In the genomic region with DNA sequence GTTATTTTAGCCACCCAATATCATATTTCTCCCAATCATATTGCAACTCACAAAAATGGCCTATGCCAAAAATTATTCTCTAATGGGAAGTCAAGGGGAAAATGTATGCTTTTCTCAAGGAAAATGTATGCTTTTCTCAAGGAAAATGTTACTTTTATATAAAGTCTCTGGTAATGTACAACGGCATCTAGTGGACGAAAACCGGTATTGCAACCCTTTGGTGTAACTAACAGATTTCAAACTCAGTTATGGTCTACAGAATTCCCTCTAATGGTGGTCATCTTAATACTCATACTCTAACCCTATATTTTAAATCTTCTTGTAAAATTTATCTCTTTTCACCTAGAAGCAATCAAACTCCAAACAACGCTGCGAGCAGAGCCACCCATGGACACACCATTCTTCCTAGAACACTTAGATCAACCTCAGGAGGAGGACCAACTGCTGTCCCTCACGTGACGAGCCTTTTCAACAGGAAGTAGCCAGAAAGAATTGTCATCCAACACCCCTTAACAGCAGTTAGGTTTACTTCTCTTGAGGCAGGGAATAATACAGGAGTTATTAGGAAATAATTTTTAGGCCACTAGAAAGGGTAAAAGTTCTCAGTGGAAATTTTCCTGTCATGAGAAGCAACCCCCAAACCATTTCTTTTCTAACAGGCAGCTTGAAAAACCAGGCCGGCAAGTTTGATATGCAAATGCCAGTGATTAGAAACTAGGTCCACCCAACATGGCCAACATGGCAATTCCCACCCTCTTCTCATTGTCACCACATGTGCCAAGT, we compare ENCODE assay signal across 8 cellular contexts. TPM values are rescaled to one million over a fixed set of nuclear protein-coding genes. Genes with fewer than 3 reads are reported as not detected.
DNase-seq lines count a peak whose midpoint lies in the region; ATAC-seq, FAIRE-seq and TF ChIP-seq lines count a peak whose summit lies in the region.

No MANE protein-coding gene starts in this region.

- no peaks in the 10 kb centered on the region for H3K36me3 Mint-ChIP-seq in CD4-positive, alpha-beta T cell (ENCODE audit: low read depth)
- no peaks in the 10 kb centered on the region for H3K36me3 Mint-ChIP-seq in stimulated activated naive B cell treated with anti-CD40 and anti-IgM and Interleukin-4, amounts not matched to agents 10 μg/mL and 1 μg/mL and 100 μg/mL, for 72 hours

- H3K9me3 Mint-ChIP-seq in CD4-positive, alpha-beta T cell, result no peaks in the 10 kb centered on the region
- H3K9me3 Mint-ChIP-seq in stimulated activated naive B cell treated with anti-CD40 and anti-IgM and Interleukin-4, amounts not matched to agents 10 μg/mL and 1 μg/mL and 100 μg/mL, for 72 hours, result no peaks in the 10 kb centered on the region

- H3K27me3 ChIP-seq in CD4-positive, alpha-beta T cell (ENCODE audit: control insufficient read depth, insufficient read depth, low read length), result no peaks in the 10 kb centered on the region
- H3K27me3 ChIP-seq in mucosa of stomach (ENCODE audit: control insufficient read depth, insufficient read depth, low read length), result no peaks in the 10 kb centered on the region

- POLR2A ChIA-PET in CD4-positive, alpha-beta T cell (lab: Charles Lee), result no interaction called here

- peaks cover 7% of the 10 kb centered on the region for H3K4me1 ChIP-seq in mucosa of stomach (ENCODE audit: control insufficient read depth, insufficient read depth, low read length)

- peak; percentile 71 for FAIRE-seq in GM12891 (lab: Jason Lieb, UNC)

- H3K27ac ChIP-seq in CD4-positive, alpha-beta T cell (ENCODE audit: low read depth, low read length), result no peak overlapping the region

- intact Hi-C loops in CD4-positive, alpha-beta T cell (cut with DNase I, micrococcal nuclease), result no loop called here

- ATAC-seq in CD4-positive, alpha-beta T cell (ENCODE audit: poor library complexity), result no peak
- ATAC-seq in GM21381 (IDR thresholded peaks at IDR 0.05; ENCODE audit: unreplicated experiment) (no peak), HG03039 (IDR thresholded peaks at IDR 0.05; ENCODE audit: unreplicated experiment) (no peak)
- no peak for ATAC-seq in stimulated activated naive B cell treated with anti-CD40 and anti-IgM and Interleukin-4, amounts not matched to agents 10 μg/mL and 1 μg/mL and 100 μg/mL, for 72 hours (replicated peaks)

- no peak overlapping the region for H3K4me3 Mint-ChIP-seq in CD4-positive, alpha-beta T cell
- no peak overlapping the region for H3K4me3 Mint-ChIP-seq in stimulated activated naive B cell treated with anti-CD40 and anti-IgM and Interleukin-4, amounts not matched to agents 10 μg/mL and 1 μg/mL and 100 μg/mL, for 72 hours

- no peaks in the 10 kb centered on the region for H3K27me3 Mint-ChIP-seq in CD4-positive, alpha-beta T cell
- peaks cover 0 to 5% of the 10 kb centered on the region in 2 donors for H3K27me3 Mint-ChIP-seq in stimulated activated naive B cell treated with anti-CD40 and anti-IgM and Interleukin-4, amounts not matched to agents 10 μg/mL and 1 μg/mL and 100 μg/mL, for 72 hours

- peaks cover 7% of the 10 kb centered on the region for H3K4me1 Mint-ChIP-seq in CD4-positive, alpha-beta T cell (ENCODE audit: low read depth)
- H3K4me1 Mint-ChIP-seq in stimulated activated naive B cell treated with anti-CD40 and anti-IgM and Interleukin-4, amounts not matched to agents 10 μg/mL and 1 μg/mL and 100 μg/mL, for 72 hours, result peaks cover 6 to 11% of the 10 kb centered on the region in 2 donors

- peak in 3 of 10 experiments; percentile 6 to 15 (median 14) for DNase-seq in CD4-positive, alpha-beta T cell
- peak; percentile 18 for DNase-seq in GM12891 (ENCODE audit: insufficient read length, low spot score)
- peak; percentile 85 for DNase-seq in OCI-M1 (lab: John Stamatoyannopoulos, UW)
- peak; percentile 5 to 35 for DNase-seq in dermis microvascular lymphatic vessel endothelial cell (ENCODE audit: low read depth in 2 of 2)
- DNase-seq in stimulated activated naive B cell treated with anti-CD40 and anti-IgM and Interleukin-4, amounts not matched to agents 10 μg/mL and 1 μg/mL and 100 μg/mL, for 72 hours, result no peak

- no peak overlapping the region for H3K4me3 ChIP-seq in mucosa of stomach (ENCODE audit: low read length)

- H3K9ac ChIP-seq in mucosa of stomach (ENCODE audit: low read length), result peak overlapping the region; percentile 12

- TF ChIP-seq CTCF in CD4-positive, alpha-beta T cell (IDR thresholded peaks at IDR 0.05), result peak; percentile 95

- H3K27ac Mint-ChIP-seq in CD4-positive, alpha-beta T cell, result no peak overlapping the region
- no peak overlapping the region for H3K27ac Mint-ChIP-seq in stimulated activated naive B cell treated with anti-CD40 and anti-IgM and Interleukin-4, amounts not matched to agents 10 μg/mL and 1 μg/mL and 100 μg/mL, for 72 hours

- no peaks in the 10 kb centered on the region for H3K9me3 ChIP-seq in CD4-positive, alpha-beta T cell (ENCODE audit: control insufficient read depth, low read length)
- no peaks in the 10 kb centered on the region for H3K9me3 ChIP-seq in mucosa of stomach (ENCODE audit: control insufficient read depth, low read length)

- CTCF ChIA-PET in CD4-positive, alpha-beta T cell (lab: Charles Lee), result no interaction called here

- no peak for TF ChIP-seq POLR2A in GM12891 (IDR thresholded peaks at IDR 0.05; ENCODE audit: low read depth, low read length)

- no peaks in the 10 kb centered on the region for H3K36me3 ChIP-seq in mucosa of stomach (ENCODE audit: control insufficient read depth, insufficient read depth, low read length)

TF ChIP-seq in GM12891, 5 proteins besides CTCF, POLR2A, EP300 and RAD21:
- TF ChIP-seq POU2F2 (IDR thresholded peaks at IDR 0.05; ENCODE audit: low read depth, low read length), result no peak
- no peak for TF ChIP-seq PAX5 (IDR thresholded peaks at IDR 0.05; ENCODE audit: insufficient read depth, low read length, severe bottlenecking)

RNA-seq across cellular contexts. Expression of a gene that starts 20.1 kb away (rescaled TPM):
- not detected for total RNA-seq in CD4-positive, alpha-beta T cell
- polyA plus RNA-seq in GM12891 (2012; ENCODE audit: low read depth, missing spikeins), result not detected
- not detected in 2 replicates for total RNA-seq in dermis microvascular lymphatic vessel endothelial cell

RNA-seq across cellular contexts. Expression of a gene that starts 50.0 kb away (rescaled TPM):
- not detected for total RNA-seq in CD4-positive, alpha-beta T cell
- polyA plus RNA-seq in GM12891 (2012; ENCODE audit: low read depth, missing spikeins), result not detected
- total RNA-seq in dermis microvascular lymphatic vessel endothelial cell, result 0.51 and 1.0 TPM in 2 replicates
